1 cellular context compared by ENCODE assay signal in the genomic region with DNA sequence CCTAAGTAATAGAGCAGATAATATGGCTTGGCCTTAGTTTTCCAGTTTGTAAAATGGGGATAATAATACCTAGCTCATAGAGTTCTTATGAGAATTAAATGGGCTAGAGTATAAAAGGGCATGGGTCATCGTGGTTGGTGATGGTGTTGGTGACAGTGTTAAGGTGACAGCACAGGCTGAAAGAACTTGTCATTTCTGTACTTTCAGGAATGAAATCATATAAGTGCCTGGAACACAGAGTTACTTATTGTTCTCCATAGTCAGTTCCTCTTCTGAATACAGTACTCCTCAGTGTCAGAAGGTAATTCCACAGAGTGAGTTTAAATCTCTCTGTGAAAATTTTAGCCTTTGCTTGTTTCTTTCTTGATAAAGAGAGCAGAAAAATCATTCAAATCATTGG.
TF ChIP-seq lines count a peak whose summit lies in the region.

No MANE protein-coding gene starts in this region.

TF ChIP-seq in GM12878, 131 proteins besides CTCF, POLR2A, EP300 and RAD21:
- TF ChIP-seq, protein P1, sequence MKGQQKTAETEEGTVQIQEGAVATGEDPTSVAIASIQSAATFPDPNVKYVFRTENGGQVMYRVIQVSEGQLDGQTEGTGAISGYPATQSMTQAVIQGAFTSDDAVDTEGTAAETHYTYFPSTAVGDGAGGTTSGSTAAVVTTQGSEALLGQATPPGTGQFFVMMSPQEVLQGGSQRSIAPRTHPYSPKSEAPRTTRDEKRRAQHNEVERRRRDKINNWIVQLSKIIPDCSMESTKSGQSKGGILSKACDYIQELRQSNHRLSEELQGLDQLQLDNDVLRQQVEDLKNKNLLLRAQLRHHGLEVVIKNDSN (IDR thresholded peaks at IDR 0.05; ENCODE audit: borderline replicate concordance, extremely low read length, insufficient read depth, low read depth, low read length), result no peak
- no peak for TF ChIP-seq IRF4 (IDR thresholded peaks at IDR 0.05; ENCODE audit: low read depth, low read length)
- TF ChIP-seq HCFC1 (IDR thresholded peaks at IDR 0.05; ENCODE audit: low read length), result no peak
- no peak for TF ChIP-seq MTA3 (IDR thresholded peaks at IDR 0.05; ENCODE audit: borderline replicate concordance, low read length)
- TF ChIP-seq NR2C2 (IDR thresholded peaks at IDR 0.05; ENCODE audit: borderline replicate concordance, control insufficient read depth, insufficient read length, low read depth), result no peak
- no peak for TF ChIP-seq ZSCAN29 (IDR thresholded peaks at IDR 0.05)
- TF ChIP-seq TCF3 (IDR thresholded peaks at IDR 0.05; ENCODE audit: borderline replicate concordance, insufficient read depth, low read depth, low read length), result no peak
- TF ChIP-seq NR2F1 (conservative IDR thresholded peaks at IDR 0.05), result peak; percentile 51; the same call in 1 of the 2 replicates
- TF ChIP-seq, protein P2, sequence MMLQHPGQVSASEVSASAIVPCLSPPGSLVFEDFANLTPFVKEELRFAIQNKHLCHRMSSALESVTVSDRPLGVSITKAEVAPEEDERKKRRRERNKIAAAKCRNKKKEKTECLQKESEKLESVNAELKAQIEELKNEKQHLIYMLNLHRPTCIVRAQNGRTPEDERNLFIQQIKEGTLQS (IDR thresholded peaks at IDR 0.05; ENCODE audit: borderline replicate concordance, extremely low read depth, low read depth, low read length), result no peak
- TF ChIP-seq NFYA (IDR thresholded peaks at IDR 0.05; ENCODE audit: borderline replicate concordance, low read depth, low read length), result no peak
- peak; percentile 16; the same call in 1 of the 2 replicates for TF ChIP-seq RUNX3 (IDR thresholded peaks at IDR 0.05; ENCODE audit: low read length)
- TF ChIP-seq SREBF2 (IDR thresholded peaks at IDR 0.05; ENCODE audit: low read length), result no peak
- no peak for TF ChIP-seq ETV6 (conservative IDR thresholded peaks at IDR 0.05 in 1 of 2, IDR thresholded peaks at IDR 0.05 in 1 of 2; ENCODE audit: borderline replicate concordance in 1 of 2, low read depth in 1 of 2)
- TF ChIP-seq, protein P3, sequence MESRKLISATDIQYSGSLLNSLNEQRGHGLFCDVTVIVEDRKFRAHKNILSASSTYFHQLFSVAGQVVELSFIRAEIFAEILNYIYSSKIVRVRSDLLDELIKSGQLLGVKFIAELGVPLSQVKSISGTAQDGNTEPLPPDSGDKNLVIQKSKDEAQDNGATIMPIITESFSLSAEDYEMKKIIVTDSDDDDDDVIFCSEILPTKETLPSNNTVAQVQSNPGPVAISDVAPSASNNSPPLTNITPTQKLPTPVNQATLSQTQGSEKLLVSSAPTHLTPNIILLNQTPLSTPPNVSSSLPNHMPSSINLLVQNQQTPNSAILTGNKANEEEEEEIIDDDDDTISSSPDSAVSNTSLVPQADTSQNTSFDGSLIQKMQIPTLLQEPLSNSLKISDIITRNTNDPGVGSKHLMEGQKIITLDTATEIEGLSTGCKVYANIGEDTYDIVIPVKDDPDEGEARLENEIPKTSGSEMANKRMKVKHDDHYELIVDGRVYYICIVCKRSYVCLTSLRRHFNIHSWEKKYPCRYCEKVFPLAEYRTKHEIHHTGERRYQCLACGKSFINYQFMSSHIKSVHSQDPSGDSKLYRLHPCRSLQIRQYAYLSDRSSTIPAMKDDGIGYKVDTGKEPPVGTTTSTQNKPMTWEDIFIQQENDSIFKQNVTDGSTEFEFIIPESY (IDR thresholded peaks at IDR 0.05), result no peak
- TF ChIP-seq NR2C1 (IDR thresholded peaks at IDR 0.05), result 0 out of 2 replicates have a peak, but pooled peaks have one; percentile 17
- no peak for TF ChIP-seq NRF1 (conservative IDR thresholded peaks at IDR 0.05; ENCODE audit: low read depth, low read length)
- no peak for TF ChIP-seq EED (IDR thresholded peaks at IDR 0.05; ENCODE audit: low read depth)
- no peak for TF ChIP-seq KLF5 (IDR thresholded peaks at IDR 0.05; ENCODE audit: partially characterized antibody)
- no peak for TF ChIP-seq ZBED1 (IDR thresholded peaks at IDR 0.05; ENCODE audit: borderline replicate concordance)
- TF ChIP-seq ESRRA (IDR thresholded peaks at IDR 0.05; ENCODE audit: low read length), result no peak
- TF ChIP-seq ZNF384 (IDR thresholded peaks at IDR 0.05; ENCODE audit: borderline replicate concordance, low read depth, low read length), result no peak
- peak; percentile 26; the same call in 1 of the 2 replicates for TF ChIP-seq SPI1 (IDR thresholded peaks at IDR 0.05; ENCODE audit: borderline replicate concordance, insufficient read depth, low read depth, low read length)
- no peak for TF ChIP-seq CHD4 (IDR thresholded peaks at IDR 0.05)
- TF ChIP-seq, protein P4, sequence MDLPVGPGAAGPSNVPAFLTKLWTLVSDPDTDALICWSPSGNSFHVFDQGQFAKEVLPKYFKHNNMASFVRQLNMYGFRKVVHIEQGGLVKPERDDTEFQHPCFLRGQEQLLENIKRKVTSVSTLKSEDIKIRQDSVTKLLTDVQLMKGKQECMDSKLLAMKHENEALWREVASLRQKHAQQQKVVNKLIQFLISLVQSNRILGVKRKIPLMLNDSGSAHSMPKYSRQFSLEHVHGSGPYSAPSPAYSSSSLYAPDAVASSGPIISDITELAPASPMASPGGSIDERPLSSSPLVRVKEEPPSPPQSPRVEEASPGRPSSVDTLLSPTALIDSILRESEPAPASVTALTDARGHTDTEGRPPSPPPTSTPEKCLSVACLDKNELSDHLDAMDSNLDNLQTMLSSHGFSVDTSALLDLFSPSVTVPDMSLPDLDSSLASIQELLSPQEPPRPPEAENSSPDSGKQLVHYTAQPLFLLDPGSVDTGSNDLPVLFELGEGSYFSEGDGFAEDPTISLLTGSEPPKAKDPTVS (IDR thresholded peaks at IDR 0.05; ENCODE audit: low read depth, low read length), result no peak
- no peak for TF ChIP-seq WRNIP1 (IDR thresholded peaks at IDR 0.05; ENCODE audit: borderline replicate concordance, low read depth, low read length)
- TF ChIP-seq, protein P5, sequence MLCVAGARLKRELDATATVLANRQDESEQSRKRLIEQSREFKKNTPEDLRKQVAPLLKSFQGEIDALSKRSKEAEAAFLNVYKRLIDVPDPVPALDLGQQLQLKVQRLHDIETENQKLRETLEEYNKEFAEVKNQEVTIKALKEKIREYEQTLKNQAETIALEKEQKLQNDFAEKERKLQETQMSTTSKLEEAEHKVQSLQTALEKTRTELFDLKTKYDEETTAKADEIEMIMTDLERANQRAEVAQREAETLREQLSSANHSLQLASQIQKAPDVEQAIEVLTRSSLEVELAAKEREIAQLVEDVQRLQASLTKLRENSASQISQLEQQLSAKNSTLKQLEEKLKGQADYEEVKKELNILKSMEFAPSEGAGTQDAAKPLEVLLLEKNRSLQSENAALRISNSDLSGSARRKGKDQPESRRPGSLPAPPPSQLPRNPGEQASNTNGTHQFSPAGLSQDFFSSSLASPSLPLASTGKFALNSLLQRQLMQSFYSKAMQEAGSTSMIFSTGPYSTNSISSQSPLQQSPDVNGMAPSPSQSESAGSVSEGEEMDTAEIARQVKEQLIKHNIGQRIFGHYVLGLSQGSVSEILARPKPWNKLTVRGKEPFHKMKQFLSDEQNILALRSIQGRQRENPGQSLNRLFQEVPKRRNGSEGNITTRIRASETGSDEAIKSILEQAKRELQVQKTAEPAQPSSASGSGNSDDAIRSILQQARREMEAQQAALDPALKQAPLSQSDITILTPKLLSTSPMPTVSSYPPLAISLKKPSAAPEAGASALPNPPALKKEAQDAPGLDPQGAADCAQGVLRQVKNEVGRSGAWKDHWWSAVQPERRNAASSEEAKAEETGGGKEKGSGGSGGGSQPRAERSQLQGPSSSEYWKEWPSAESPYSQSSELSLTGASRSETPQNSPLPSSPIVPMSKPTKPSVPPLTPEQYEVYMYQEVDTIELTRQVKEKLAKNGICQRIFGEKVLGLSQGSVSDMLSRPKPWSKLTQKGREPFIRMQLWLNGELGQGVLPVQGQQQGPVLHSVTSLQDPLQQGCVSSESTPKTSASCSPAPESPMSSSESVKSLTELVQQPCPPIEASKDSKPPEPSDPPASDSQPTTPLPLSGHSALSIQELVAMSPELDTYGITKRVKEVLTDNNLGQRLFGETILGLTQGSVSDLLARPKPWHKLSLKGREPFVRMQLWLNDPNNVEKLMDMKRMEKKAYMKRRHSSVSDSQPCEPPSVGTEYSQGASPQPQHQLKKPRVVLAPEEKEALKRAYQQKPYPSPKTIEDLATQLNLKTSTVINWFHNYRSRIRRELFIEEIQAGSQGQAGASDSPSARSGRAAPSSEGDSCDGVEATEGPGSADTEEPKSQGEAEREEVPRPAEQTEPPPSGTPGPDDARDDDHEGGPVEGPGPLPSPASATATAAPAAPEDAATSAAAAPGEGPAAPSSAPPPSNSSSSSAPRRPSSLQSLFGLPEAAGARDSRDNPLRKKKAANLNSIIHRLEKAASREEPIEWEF (IDR thresholded peaks at IDR 0.05; ENCODE audit: insufficient replicate concordance, low read depth, low read length), result no peak
- no peak for TF ChIP-seq CREB1 (IDR thresholded peaks at IDR 0.05; ENCODE audit: low read depth)
- TF ChIP-seq, protein P6, sequence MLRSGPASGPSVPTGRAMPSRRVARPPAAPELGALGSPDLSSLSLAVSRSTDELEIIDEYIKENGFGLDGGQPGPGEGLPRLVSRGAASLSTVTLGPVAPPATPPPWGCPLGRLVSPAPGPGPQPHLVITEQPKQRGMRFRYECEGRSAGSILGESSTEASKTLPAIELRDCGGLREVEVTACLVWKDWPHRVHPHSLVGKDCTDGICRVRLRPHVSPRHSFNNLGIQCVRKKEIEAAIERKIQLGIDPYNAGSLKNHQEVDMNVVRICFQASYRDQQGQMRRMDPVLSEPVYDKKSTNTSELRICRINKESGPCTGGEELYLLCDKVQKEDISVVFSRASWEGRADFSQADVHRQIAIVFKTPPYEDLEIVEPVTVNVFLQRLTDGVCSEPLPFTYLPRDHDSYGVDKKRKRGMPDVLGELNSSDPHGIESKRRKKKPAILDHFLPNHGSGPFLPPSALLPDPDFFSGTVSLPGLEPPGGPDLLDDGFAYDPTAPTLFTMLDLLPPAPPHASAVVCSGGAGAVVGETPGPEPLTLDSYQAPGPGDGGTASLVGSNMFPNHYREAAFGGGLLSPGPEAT (IDR thresholded peaks at IDR 0.05; ENCODE audit: low read depth), result no peak
- TF ChIP-seq JUNB (IDR thresholded peaks at IDR 0.05), result peak; percentile 35; the same call in 1 of the 2 replicates
- no peak for TF ChIP-seq SP1 (IDR thresholded peaks at IDR 0.05; ENCODE audit: low read depth, low read length)
- TF ChIP-seq IKZF1 (conservative IDR thresholded peaks at IDR 0.05), result no peak
